Comparison of ENCODE assay signal across 25 cellular contexts in the genomic region with DNA sequence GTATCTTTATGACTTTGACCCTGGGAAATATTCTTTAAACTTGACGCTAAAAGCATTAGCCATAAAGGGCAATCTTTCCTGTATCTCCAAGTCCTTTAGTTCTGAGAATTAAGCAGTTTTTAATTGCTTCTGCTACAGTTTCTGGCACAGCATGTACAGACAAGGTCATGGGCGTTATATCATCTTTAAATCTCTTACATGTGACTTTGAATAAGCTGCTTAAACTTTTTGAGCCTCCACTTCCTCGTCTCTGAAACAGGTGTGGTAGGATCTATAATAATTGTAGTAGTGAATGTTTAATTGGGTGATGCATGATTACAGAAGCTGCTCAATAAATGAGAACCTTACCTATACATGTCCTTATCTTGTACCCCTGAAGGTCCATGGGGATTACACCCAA.
"Had no signal": no experiment of that assay in that cellular context is flagged by ENCODE, and none has a peak within 500 bp of the region (broad histone marks: within the 10 kb centered on the region; RNA-seq: fewer than 3 reads in every experiment).

No MANE protein-coding gene starts in this region.

- H3K4me3 ChIP-seq: adrenal gland, body of pancreas, coronary artery, dorsolateral prefrontal cortex, gastroesophageal sphincter, lower lobe of right lung, spleen, upper lobe of left lung, vagina had no signal

- H3K36me3 ChIP-seq: adrenal gland, gastroesophageal sphincter, lower lobe of right lung, neutrophil, spleen, upper lobe of left lung had no signal

- H3K9me3 ChIP-seq: adrenal gland, body of pancreas, gastroesophageal sphincter, lower lobe of right lung, neutrophil, spleen, upper lobe of left lung, vagina had no signal

- H3K27me3 ChIP-seq: adrenal gland, body of pancreas, dorsolateral prefrontal cortex, gastroesophageal sphincter, neutrophil, spleen, upper lobe of left lung, vagina had no signal

- FAIRE-seq: keratinocyte had no signal

- DNase-seq: activated CD4-positive, alpha-beta T cell treated with anti-CD3 and anti-CD28 coated beads for 48 hours; activated CD4-positive, alpha-beta T cell treated with anti-CD3 and anti-CD28 coated beads, Interleukin-2, amount 50 U/mL, for 48 hours; activated CD8-positive, alpha-beta memory T cell treated with anti-CD3 and anti-CD28 coated beads for 24 hours; activated effector memory CD4-positive, alpha-beta T cell treated with anti-CD3 and anti-CD28 coated beads, Interleukin-2, amount 50 U/mL, for 16 hours; activated naive CD4-positive, alpha-beta T cell treated with anti-CD3 and anti-CD28 coated beads for 36 hours; activated naive CD8-positive, alpha-beta T cell treated with anti-CD3 and anti-CD28 coated beads for 36 hours; adrenal gland; aorta; body of pancreas; cerebellar nuclear complex; dorsolateral prefrontal cortex; effector memory CD4-positive, alpha-beta T cell; hippocampal formation; lower lobe of right lung; mesenchymal stem cell; spleen; stimulated activated naive CD4-positive, alpha-beta T cell; T-helper 1 cell; upper lobe of left lung had no signal

- H3K4me1 ChIP-seq: body of pancreas, lower lobe of right lung, vagina had no signal

- H3K27ac ChIP-seq: adrenal gland, body of pancreas, coronary artery, dorsolateral prefrontal cortex, gastroesophageal sphincter, lower lobe of right lung, neutrophil, spleen, upper lobe of left lung, vagina had no signal

- ATAC-seq: body of pancreas, gastroesophageal sphincter, left lobe of liver, lower lobe of right lung had no signal
